Comparison of ENCODE assay signal across 8 cellular contexts in genomic region chr19:58519087-58519354, GRCh38. TPM values are rescaled to one million over a fixed set of nuclear protein-coding genes. Genes with fewer than 3 reads are reported as not detected.
DNase-seq lines count a peak whose midpoint lies in the region; ATAC-seq and TF ChIP-seq lines count a peak whose summit lies in the region.

No MANE protein-coding gene starts in this region.

- no peaks in the 10 kb centered on the region for H3K27me3 ChIP-seq in CD4-positive, alpha-beta memory T cell (ENCODE audit: insufficient read depth, low read length)
- H3K27me3 ChIP-seq in breast epithelium = no peaks in the 10 kb centered on the region
- no peaks in the 10 kb centered on the region for H3K27me3 ChIP-seq in iPS-20b (ENCODE audit: insufficient read depth, low read length)

- intact Hi-C loops in CD4-positive, alpha-beta memory T cell (cut with micrococcal nuclease) = loop anchor here (1.0 to 5.0 kb wide), 6 partner anchors 20 to 337 kb away; partner anchors contain the start of genes TRIM28, ZNF132 and ZNF446
- intact Hi-C loops in breast epithelium (cut with DNase I; ENCODE audit: low total_unique reads) = no loop called here

- no peak for TF ChIP-seq POLR2A in breast epithelium (IDR thresholded peaks at IDR 0.05)

- peaks cover 6 to 18% of the 10 kb centered on the region in 2 donors for H3K36me3 Mint-ChIP-seq in CD4-positive, alpha-beta memory T cell

- CTCF ChIA-PET in CD4-positive, alpha-beta memory T cell (lab: Charles Lee; ENCODE audit: partially characterized antibody) = interaction anchor here (1.0 to 13.8 kb wide), 8 partner anchors 19 to 156 kb away, joined by 3 to 260 read pairs (median 9); partner anchors contain the start of genes CHMP2A, TRIM28, ZNF132 and ZNF324B

- H3K27me3 Mint-ChIP-seq in CD4-positive, alpha-beta memory T cell = no peaks in the 10 kb centered on the region

- peak overlapping the region; percentile 93 for H3K9ac ChIP-seq in iPS-20b (ENCODE audit: low read depth, low read length)

- DNase-seq in CD4-positive, alpha-beta memory T cell = peak; percentile 39 to 65 (median 43)
- DNase-seq in NCI-H1694 treated with DMSO at 0.1 percent for 48 hours (lab: John Stamatoyannopoulos, UW) (peak; percentile 69), T-helper 22 cell (ENCODE audit: low read depth) (peak; percentile 22), breast epithelium (ENCODE audit: low spot score in 2 of 2) (peak; percentile 53 to 74), skeletal muscle cell (ENCODE audit: low read depth) (peak; percentile 31), NCI-H128 (lab: John Stamatoyannopoulos, UW; ENCODE audit: unreplicated experiment) (no peak)

- peaks cover 32% of the 10 kb centered on the region for H3K4me1 ChIP-seq in CD4-positive, alpha-beta memory T cell (ENCODE audit: insufficient read depth, low read length)
- H3K4me1 ChIP-seq in breast epithelium (peaks cover 9 to 21% of the 10 kb centered on the region in 2 donors), iPS-20b (ENCODE audit: insufficient read depth, low read length) (peaks cover 30% of the 10 kb centered on the region; the same call in 1 of the 2 replicates)

- peak in 1 of 3 donors; percentile 39 for TF ChIP-seq CTCF in breast epithelium (IDR thresholded peaks at IDR 0.05)

- peak overlapping the region; percentile 82 for H3K27ac ChIP-seq in CD4-positive, alpha-beta memory T cell (ENCODE audit: low read depth, low read length)
- H3K27ac ChIP-seq in breast epithelium = peak overlapping the region; percentile 93 to 95
- H3K27ac ChIP-seq in iPS-20b (ENCODE audit: low read length) = peak overlapping the region; percentile 74

- H3K9me3 ChIP-seq in CD4-positive, alpha-beta memory T cell (ENCODE audit: control insufficient read depth in 1 of 2, low read length in 2 of 2) = no peaks in the 10 kb centered on the region
- H3K9me3 ChIP-seq in breast epithelium = no peaks in the 10 kb centered on the region
- no peaks in the 10 kb centered on the region for H3K9me3 ChIP-seq in iPS-20b (ENCODE audit: insufficient read depth, low read depth, low read length)

- H3K9me3 Mint-ChIP-seq in CD4-positive, alpha-beta memory T cell = no peaks in the 10 kb centered on the region

- POLR2A ChIA-PET in CD4-positive, alpha-beta memory T cell (lab: Charles Lee; ENCODE audit: partially characterized antibody) = interaction anchor here (0.9 to 5.4 kb wide), 25 partner anchors 10 to 336 kb away, joined by 3 to 96 read pairs (median 9); partner anchors contain the start of genes CHMP2A, MZF1, TRIM28 and UBE2M

- peaks cover 13% of the 10 kb centered on the region for H3K36me3 ChIP-seq in CD4-positive, alpha-beta memory T cell (ENCODE audit: insufficient read depth, low read length)
- H3K36me3 ChIP-seq in breast epithelium = no peaks in the 10 kb centered on the region
- H3K36me3 ChIP-seq in iPS-20b (ENCODE audit: insufficient read depth, low read depth, low read length) = peaks cover 4% of the 10 kb centered on the region; the same call in 1 of the 2 replicates

- ATAC-seq in GM21723 (IDR thresholded peaks at IDR 0.05; ENCODE audit: unreplicated experiment) = peak; percentile 23

- peaks cover 17 to 59% (median 35%) of the 10 kb centered on the region in 4 donors for H3K4me1 Mint-ChIP-seq in CD4-positive, alpha-beta memory T cell

- peak overlapping the region; percentile 92 to 97 (median 95) for H3K4me3 Mint-ChIP-seq in CD4-positive, alpha-beta memory T cell

- H3K27ac Mint-ChIP-seq in CD4-positive, alpha-beta memory T cell = peak overlapping the region; percentile 97 to 99 (median 98)

- peak overlapping the region; percentile 76 to 88 for H3K4me3 ChIP-seq in CD4-positive, alpha-beta memory T cell (ENCODE audit: low read length in 2 of 2)
- peak overlapping the region; percentile 82 to 93 (median 84) for H3K4me3 ChIP-seq in breast epithelium
- H3K4me3 ChIP-seq in iPS-20b (ENCODE audit: low read length) = peak overlapping the region; percentile 73
- peak overlapping the region; percentile 84 for H3K4me3 ChIP-seq in skeletal muscle cell (ENCODE audit: low read depth, low read length)

RNA-seq across cellular contexts. Expression of gene ZBTB45, which starts 0.6 kb away (rescaled TPM):
- total RNA-seq in CD4-positive, alpha-beta memory T cell = 10 to 100 TPM; 19.8 TPM
- polyA plus RNA-seq in CD4-positive, alpha-beta memory T cell = 1 to 10 TPM; 1.9 to 6.2 TPM
- 1 to 10 TPM; 8.2 to 9.2 (median 8.6) TPM for total RNA-seq in breast epithelium

RNA-seq across cellular contexts. Expression of gene SLC27A5, which starts 7.2 kb away (rescaled TPM):
- total RNA-seq in CD4-positive, alpha-beta memory T cell = 10 to 100 TPM; 10.5 to 12.2 TPM
- 10 to 100 TPM; 16.1 to 23.6 TPM for polyA plus RNA-seq in CD4-positive, alpha-beta memory T cell
- 10 to 100 TPM in 2 of 3 donors, 1 to 10 TPM in 1; 4.7 to 18.0 (median 10.7) TPM for total RNA-seq in breast epithelium

RNA-seq across cellular contexts. Expression of gene TRIM28, which starts 24.8 kb away (rescaled TPM):
- total RNA-seq in CD4-positive, alpha-beta memory T cell = 100 to 1,000 TPM; 342 to 348 TPM
- 10 to 100 TPM; 19.4 to 70.9 TPM for polyA plus RNA-seq in CD4-positive, alpha-beta memory T cell
- 100 to 1,000 TPM; 110 to 190 (median 173) TPM for total RNA-seq in breast epithelium

RNA-seq across cellular contexts. Expression of gene CHMP2A, which starts 35.9 kb away (rescaled TPM):
- 10 to 100 TPM; 81.1 to 88.4 TPM for total RNA-seq in CD4-positive, alpha-beta memory T cell
- 100 to 1,000 TPM; 200 to 238 TPM for polyA plus RNA-seq in CD4-positive, alpha-beta memory T cell
- 100 to 1,000 TPM in 1 of 3 donors, 10 to 100 TPM in 2; 74.6 to 157 (median 92.8) TPM for total RNA-seq in breast epithelium

RNA-seq across cellular contexts. Expression of gene UBE2M, which starts 39.4 kb away (rescaled TPM):
- total RNA-seq in CD4-positive, alpha-beta memory T cell = 10 to 100 TPM; 55.1 to 58.3 TPM
- polyA plus RNA-seq in CD4-positive, alpha-beta memory T cell = 10 to 100 TPM; 12.4 to 23.8 TPM
- 10 to 100 TPM; 19.0 to 21.3 (median 19.3) TPM for total RNA-seq in breast epithelium
